14 cellular contexts compared by ENCODE assay signal in the genomic region with DNA sequence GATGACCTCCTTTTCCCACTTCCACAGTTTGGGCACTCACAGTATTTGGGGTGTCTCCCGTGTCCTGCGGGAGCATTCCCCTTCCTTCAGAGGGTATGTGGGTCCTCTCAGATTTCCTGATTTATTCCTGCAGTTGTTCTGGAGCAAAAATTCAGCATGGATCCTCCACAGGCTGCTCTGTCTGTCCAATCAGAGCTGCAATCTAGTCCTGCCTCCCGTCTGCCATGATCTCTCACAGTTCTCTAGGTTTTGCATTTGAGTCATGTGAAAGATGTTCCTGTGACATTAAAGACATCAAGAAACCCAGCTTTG.
"Had no signal": no experiment of that assay in that cellular context is flagged by ENCODE, and none has a peak within 500 bp of the region (broad histone marks: within the 10 kb centered on the region; RNA-seq: fewer than 3 reads in every experiment).

No MANE protein-coding gene starts in this region.

- H3K9me3 ChIP-seq: adrenal gland, ovary had no signal

- H3K27ac Mint-ChIP-seq: activated naive CD4-positive, alpha-beta T cell treated with anti-CD3 and anti-CD28 coated beads for 36 hours; endodermal cell; natural killer cell treated with Interleukin-12 subunit alpha and Interleukin-12 subunit beta and Interleukin-15 and Interleukin-18, amount 100 ng/mL, for 72 hours had no signal

- H3K27me3 Mint-ChIP-seq: natural killer cell treated with Interleukin-12 subunit alpha and Interleukin-12 subunit beta and Interleukin-15 and Interleukin-18, amount 100 ng/mL, for 72 hours; stimulated activated naive CD8-positive, alpha-beta T cell treated with anti-CD3 and anti-CD28 coated beads, Interleukin-15, amount 100 ng/mL, for 72 hours had no signal

- DNase-seq: activated CD4-positive, alpha-beta T cell treated with anti-CD3 and anti-CD28 coated beads, Interleukin-2, amount 50 U/mL, for 4 hours; activated naive CD4-positive, alpha-beta T cell treated with anti-CD3 and anti-CD28 coated beads for 36 hours; adrenal gland; cerebellar nuclear complex; dermis blood vessel endothelial cell; endodermal cell; erythroblast; foreskin melanocyte; left colon; ovary; stimulated activated CD4-positive, alpha-beta T cell treated with anti-CD3 and anti-CD28 coated beads, Interleukin-4, amount 100 ng/mL, for 24 hours; stimulated activated naive CD8-positive, alpha-beta T cell treated with anti-CD3 and anti-CD28 coated beads, Interleukin-15, amount 100 ng/mL, for 72 hours had no signal

- H3K36me3 ChIP-seq: adrenal gland, ovary had no signal

- ATAC-seq: activated CD4-positive, CD25-positive, alpha-beta regulatory T cell treated with anti-CD3 and anti-CD28 coated beads, Interleukin-2, amount 50 U/mL, for 24 hours; left colon; natural killer cell treated with Interleukin-12 subunit alpha and Interleukin-12 subunit beta and Interleukin-15 and Interleukin-18, amount 100 ng/mL, for 72 hours; stimulated activated naive CD8-positive, alpha-beta T cell treated with anti-CD3 and anti-CD28 coated beads, Interleukin-15, amount 100 ng/mL, for 72 hours had no signal

- H3K4me1 Mint-ChIP-seq: stimulated activated naive CD8-positive, alpha-beta T cell treated with anti-CD3 and anti-CD28 coated beads, Interleukin-15, amount 100 ng/mL, for 72 hours had no signal

- H3K4me1 ChIP-seq: adrenal gland had no signal

- H3K4me3 ChIP-seq: adrenal gland, ovary had no signal

- H3K9me3 Mint-ChIP-seq: activated naive CD4-positive, alpha-beta T cell treated with anti-CD3 and anti-CD28 coated beads for 36 hours; endodermal cell had no signal

- H3K27me3 ChIP-seq: adrenal gland, ovary had no signal

- H3K4me3 Mint-ChIP-seq: activated naive CD4-positive, alpha-beta T cell treated with anti-CD3 and anti-CD28 coated beads for 36 hours; endodermal cell; natural killer cell treated with Interleukin-12 subunit alpha and Interleukin-12 subunit beta and Interleukin-15 and Interleukin-18, amount 100 ng/mL, for 72 hours; stimulated activated naive CD8-positive, alpha-beta T cell treated with anti-CD3 and anti-CD28 coated beads, Interleukin-15, amount 100 ng/mL, for 72 hours had no signal
